ENCODE assay signal across 1 cellular context in genomic region chr15:59334063-59334415, GRCh38.
TF ChIP-seq lines count a peak whose summit lies in the region.

No MANE protein-coding gene starts in this region.

TF ChIP-seq in GM12878, 131 proteins besides CTCF, POLR2A, EP300 and RAD21 (continued from another document):
- TF ChIP-seq PRDM15 (CRISPR knock-in tag; IDR thresholded peaks at IDR 0.05) (no peak), SUZ12 (IDR thresholded peaks at IDR 0.05; ENCODE audit: unreplicated experiment) (no peak), RAD51 (IDR thresholded peaks at IDR 0.05) (no peak), FOXK2 (IDR thresholded peaks at IDR 0.05) (no peak), RUNX3 (IDR thresholded peaks at IDR 0.05; ENCODE audit: low read length) (no peak), NFIC (IDR thresholded peaks at IDR 0.05; ENCODE audit: low read depth, low read length) (no peak), ZNF384 (IDR thresholded peaks at IDR 0.05; ENCODE audit: borderline replicate concordance, low read depth, low read length) (no peak), WRNIP1 (IDR thresholded peaks at IDR 0.05; ENCODE audit: borderline replicate concordance, low read depth, low read length) (no peak)
TF ChIP-seq in GM12878: peak in this region for 0.
